In the genomic region with DNA sequence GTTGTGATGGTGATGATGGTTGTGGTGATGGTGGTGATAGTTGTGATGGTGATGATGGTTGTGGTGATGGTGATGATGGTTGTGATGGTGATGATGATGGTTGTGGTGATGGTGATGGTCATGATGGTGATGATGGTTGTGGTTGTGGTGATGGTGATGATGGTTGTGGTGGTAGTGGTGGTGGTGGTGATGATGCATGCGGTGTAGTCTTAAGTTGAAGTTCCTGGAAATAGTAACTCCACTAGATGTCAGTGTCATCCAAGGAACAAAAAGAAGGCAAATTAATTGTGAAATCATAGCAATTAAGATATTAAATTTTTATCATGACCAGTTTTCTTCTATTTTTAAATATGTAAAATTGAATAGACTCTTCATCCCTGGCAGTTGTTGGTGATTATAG, we compare ENCODE assay signal across 15 cellular contexts.
DNase-seq lines count a peak whose midpoint lies in the region; ATAC-seq and TF ChIP-seq lines count a peak whose summit lies in the region.
"Had no signal": no experiment of that assay in that cellular context is flagged by ENCODE, and none has a peak within 500 bp of the region (broad histone marks: within the 10 kb centered on the region; RNA-seq: fewer than 3 reads in every experiment).

No MANE protein-coding gene starts in this region.

- no peak overlapping the region for H2BK20ac ChIP-seq in IMR-90 (ENCODE audit: low read depth, low read length)

- no CpG with 5 or more reads among the region's 1 CpG for WGBS in IMR-90 (ENCODE audit: extremely low coverage in 2 of 2, insufficient read length in 1 of 2), 2 experiments
- 100% methylated on average over 1 of the region's 1 CpG for WGBS in hepatocyte (ENCODE audit: low lambda C conversion rate, missing lambda C conversion rate)
- 91 to 94% methylated on average over 1 of the region's 1 CpG for WGBS in lower leg skin, 2 donors

- peaks cover 23% of the 10 kb centered on the region for H3K36me3 ChIP-seq in IMR-90 (ENCODE audit: control insufficient read depth, insufficient read depth, low read length)
- H3K36me3 ChIP-seq in hepatocyte (replicated peaks; ENCODE audit: insufficient read depth, low read depth), result no peaks in the 10 kb centered on the region
- H3K36me3 ChIP-seq: neutrophil had no signal

- no peaks in the 10 kb centered on the region for H3K79me2 ChIP-seq in hepatocyte

- H3K14ac ChIP-seq in IMR-90 (replicated peaks; ENCODE audit: low read depth, low read length), result no peak overlapping the region

- TF ChIP-seq CTCF in AG09319 (IDR thresholded peaks at IDR 0.05; ENCODE audit: low read depth, low read length) (peak; percentile 21), IMR-90 (conservative IDR thresholded peaks at IDR 0.05; ENCODE audit: low read depth, low read length) (peak; percentile 54), cardiac fibroblast (IDR thresholded peaks at IDR 0.05; ENCODE audit: low read depth, low read length) (no peak), hepatocyte (IDR thresholded peaks at IDR 0.05; ENCODE audit: poor library complexity) (peak; percentile 42), lower leg skin (IDR thresholded peaks at IDR 0.05) (no peak)

- no peak overlapping the region for H3K23ac ChIP-seq in IMR-90 (ENCODE audit: low read depth, low read length)

- H3K27me3 ChIP-seq in IMR-90 (ENCODE audit: control insufficient read depth, insufficient read depth, low read length) (no peaks in the 10 kb centered on the region), hepatocyte (no peaks in the 10 kb centered on the region)
- H3K27me3 ChIP-seq: BLaER1, esophagus squamous epithelium, neutrophil, upper lobe of left lung had no signal

- in situ Hi-C loops in IMR-90 (cut with MboI; ENCODE audit: low sequenced_read_pairs), result no loop called here

- H2AK9ac ChIP-seq in IMR-90 (replicated peaks; ENCODE audit: low read depth, low read length, poor library complexity), result no peak overlapping the region

- H3K4me2 ChIP-seq in IMR-90 (ENCODE audit: low read depth, low read length), result no peak overlapping the region
- no peak overlapping the region for H3K4me2 ChIP-seq in hepatocyte
- H3K4me2 ChIP-seq: BLaER1 had no signal

- H3K4me3 ChIP-seq in IMR-90 (ENCODE audit: insufficient read depth, low read depth, low read length) (no peak overlapping the region), cardiac fibroblast (replicated peaks in 1 of 2; ENCODE audit: low read depth in 2 of 2, low read length in 2 of 2) (no peak overlapping the region), hepatocyte (no peak overlapping the region), lower leg skin (ENCODE audit: low read depth, poor library complexity, severe bottlenecking) (no peak overlapping the region)
- H3K4me3 ChIP-seq: BLaER1, esophagus squamous epithelium, upper lobe of left lung had no signal

- no peak overlapping the region for H4K8ac ChIP-seq in IMR-90 (ENCODE audit: low read depth in 2 of 2, low read length in 2 of 2)

- no peaks in the 10 kb centered on the region for H3K4me1 ChIP-seq in IMR-90 (ENCODE audit: control insufficient read depth, insufficient read depth, low read length)
- no peaks in the 10 kb centered on the region for H3K4me1 ChIP-seq in hepatocyte (ENCODE audit: insufficient read depth)
- H3K4me1 ChIP-seq: esophagus squamous epithelium, upper lobe of left lung had no signal

- POLR2A ChIA-PET in IMR-90 (lab: Charles Lee; ENCODE audit: unreplicated experiment), result no interaction called here

- CTCF ChIA-PET in IMR-90 (lab: Yijun Ruan, JAX), result no interaction called here

- peak overlapping the region; percentile 65; the same call in 1 of the 2 replicates for H2AK5ac ChIP-seq in IMR-90 (ENCODE audit: low read depth, low read length)

- no peak overlapping the region for H3K9ac ChIP-seq in IMR-90 (ENCODE audit: low read depth, low read length)
- H3K9ac ChIP-seq: BLaER1 had no signal

- H3K27ac ChIP-seq in IMR-90 (ENCODE audit: insufficient read depth, low read length), result no peak overlapping the region
- H3K27ac ChIP-seq in hepatocyte, result no peak overlapping the region
- H3K27ac ChIP-seq: BLaER1, esophagus squamous epithelium, neutrophil, upper lobe of left lung had no signal

- TF ChIP-seq RAD21 in IMR-90 (IDR thresholded peaks at IDR 0.05; ENCODE audit: low read length), result peak; percentile 58

- no peak overlapping the region for H4K5ac ChIP-seq in IMR-90 (ENCODE audit: low read depth, low read length)

- peak overlapping the region; percentile 80 for H2BK5ac ChIP-seq in IMR-90 (ENCODE audit: low read depth, low read length, poor library complexity, severe bottlenecking)

- H3K9me2 ChIP-seq in hepatocyte (replicated peaks; ENCODE audit: insufficient read depth), result no peaks in the 10 kb centered on the region

- no peak overlapping the region for H2BK15ac ChIP-seq in IMR-90 (ENCODE audit: low read depth, low read length)

- H2AFZ ChIP-seq in IMR-90 (replicated peaks; ENCODE audit: low read length, poor library complexity), result no peak overlapping the region
- H2AFZ ChIP-seq in hepatocyte, result no peak overlapping the region

- no peaks in the 10 kb centered on the region for H3K9me3 ChIP-seq in IMR-90 (ENCODE audit: control insufficient read depth, insufficient read depth, low read length)
- no peaks in the 10 kb centered on the region for H3K9me3 ChIP-seq in hepatocyte (ENCODE audit: low read depth)
- H3K9me3 ChIP-seq: esophagus squamous epithelium, neutrophil, upper lobe of left lung had no signal

- peaks cover 8% of the 10 kb centered on the region; the same call in 1 of the 2 replicates for H3K9me1 ChIP-seq in IMR-90 (ENCODE audit: insufficient read depth, low read length)

- DNase-seq in AG09319 (ENCODE audit: extremely low read depth, low read depth), result no peak
- peak; percentile 11 for DNase-seq in IMR-90
- peak; percentile 30 to 31 for DNase-seq in cardiac fibroblast (ENCODE audit: low read depth in 2 of 2)
- no peak for DNase-seq in hepatocyte (ENCODE audit: low spot score)
- DNase-seq in NCI-H446 treated with DMSO at 0.1 percent for 48 hours (lab: John Stamatoyannopoulos, UW), result no peak
- DNase-seq in lower leg skin (ENCODE audit: low spot score in 2 of 2), result no peak
- no peak for DNase-seq in NCI-H146 treated with DMSO at 0.1 percent for 48 hours (lab: John Stamatoyannopoulos, UW; ENCODE audit: unreplicated experiment)
- DNase-seq in NCI-H1105 (lab: John Stamatoyannopoulos, UW), result no peak
- DNase-seq: activated CD8-positive, alpha-beta T cell treated with anti-CD3 and anti-CD28 coated beads for 36 hours; activated naive CD8-positive, alpha-beta T cell treated with anti-CD3 and anti-CD28 coated beads, Interleukin-2, amount 50 U/mL, for 24 hours; esophagus squamous epithelium; MV-4-11; upper lobe of left lung had no signal

- H3K56ac ChIP-seq in IMR-90 (ENCODE audit: extremely low read depth, insufficient read depth, low read length), result no peak overlapping the region

- no peak overlapping the region for H2BK120ac ChIP-seq in IMR-90 (ENCODE audit: low read depth, low read length)

- dilution Hi-C loops in IMR-90 (cut with HindIII; ENCODE audit: low sequenced_read_pairs, unreplicated experiment), result no loop called here

- BruUV-seq in IMR-90 (replicated peaks; lab: Mats Ljungman, UMichigan), result no TSS peak

- 0 out of 4 replicates have a peak, but pooled peaks cover 0 to 2% of the 10 kb centered on the region in 2 experiments for H3K79me1 ChIP-seq in IMR-90 (ENCODE audit: low read depth in 1 of 2, low read length in 2 of 2)

- intact Hi-C loops in IMR-90 (cut with micrococcal nuclease), result loop anchor here (1.0 kb wide), 2 partner anchors 373 to 378 kb away; no protein-coding TSS in a partner anchor
- intact Hi-C loops in lower leg skin (cut with DNase I; ENCODE audit: low total_unique reads), result no loop called here

- no peak overlapping the region for H3K18ac ChIP-seq in IMR-90 (ENCODE audit: low read depth, low read length)

- H3K4ac ChIP-seq in IMR-90 (ENCODE audit: low read depth, low read length), result no peak overlapping the region

- ATAC-seq in IMR-90 (ENCODE audit: low read depth), result peak; percentile 46; the same call in 1 of the 2 replicates
- ATAC-seq: activated CD8-positive, alpha-beta T cell treated with anti-CD3 and anti-CD28 coated beads for 36 hours; activated naive CD8-positive, alpha-beta T cell treated with anti-CD3 and anti-CD28 coated beads, Interleukin-2, amount 50 U/mL, for 24 hours had no signal

- TF ChIP-seq POLR2A in IMR-90 (IDR thresholded peaks at IDR 0.05; ENCODE audit: low read depth, low read length) (no peak), lower leg skin (IDR thresholded peaks at IDR 0.05) (no peak)

- no peak overlapping the region for H4K91ac ChIP-seq in IMR-90 (ENCODE audit: insufficient read depth, low read depth, low read length)

- peaks cover 4% of the 10 kb centered on the region for H4K20me1 ChIP-seq in IMR-90 (ENCODE audit: insufficient read depth, low read length)
- H4K20me1 ChIP-seq in hepatocyte (ENCODE audit: insufficient read depth, poor library complexity, severe bottlenecking), result no peaks in the 10 kb centered on the region

TF ChIP-seq in IMR-90, 13 proteins besides CTCF, POLR2A, EP300 and RAD21:
- TF ChIP-seq MAZ (IDR thresholded peaks at IDR 0.05; ENCODE audit: borderline replicate concordance, low read depth, low read length), result no peak
- peak; percentile 58; the same call in 1 of the 2 replicates for TF ChIP-seq CEBPB (IDR thresholded peaks at IDR 0.05; ENCODE audit: low read depth, low read length)
- TF ChIP-seq SMC3 (IDR thresholded peaks at IDR 0.05; ENCODE audit: low read depth, low read length), result peak; percentile 46; the same call in 1 of the 2 replicates
TF ChIP-seq in IMR-90: peak in this region for 2.

Comparison
In these comparisons a context has a peak if more than half of its experiments do, and no peak if none do; other contexts are left out.
1. DNase-seq: peak in IMR-90 (single experiment) and cardiac fibroblast (2 of 2); none in AG09319 (single experiment), hepatocyte (single experiment), NCI-H446 treated with DMSO at 0.1 percent for 48 hours (single experiment), lower leg skin (0 of 2), NCI-H146 treated with DMSO at 0.1 percent for 48 hours (single experiment) and NCI-H1105 (single experiment).
2. CTCF ChIP-seq: peak in AG09319 (single experiment), IMR-90 (single experiment) and hepatocyte (single experiment); none in cardiac fibroblast (single experiment) and lower leg skin (0 of 3).